ENCODE assay signal across 10 cellular contexts in genomic region chr3:126031981-126032471, GRCh38.
"Had no signal": no experiment of that assay in that cellular context is flagged by ENCODE, and none has a peak within 500 bp of the region (broad histone marks: within the 10 kb centered on the region; RNA-seq: fewer than 3 reads in every experiment).

No MANE protein-coding gene starts in this region.

- H3K4me3 Mint-ChIP-seq: activated naive CD8-positive, alpha-beta T cell treated with anti-CD3 and anti-CD28 coated beads for 36 hours; memory B cell; neural progenitor cell; T-helper 1 cell treated with Interleukin-12 subunit alpha and Interleukin-12 subunit beta and Interleukin-4 antibody, amounts not matched to agents 30 μg/mL and 1 μg/mL, for 36 hours had no signal

- ATAC-seq: foreskin keratinocyte had no signal

- H3K27ac Mint-ChIP-seq: activated naive CD8-positive, alpha-beta T cell treated with anti-CD3 and anti-CD28 coated beads for 36 hours; neural progenitor cell; T-helper 1 cell treated with Interleukin-12 subunit alpha and Interleukin-12 subunit beta and Interleukin-4 antibody, amounts not matched to agents 30 μg/mL and 1 μg/mL, for 36 hours had no signal

- H3K27me3 Mint-ChIP-seq: activated naive CD8-positive, alpha-beta T cell treated with anti-CD3 and anti-CD28 coated beads for 36 hours; memory B cell had no signal

- DNase-seq: activated CD4-positive, alpha-beta T cell treated with anti-CD3 and anti-CD28 coated beads for 48 hours; activated gamma-delta T cell; activated naive CD8-positive, alpha-beta T cell treated with anti-CD3 and anti-CD28 coated beads for 36 hours; brain microvascular endothelial cell; foreskin keratinocyte; SK-N-SH; small intestine had no signal

- FAIRE-seq: small intestine had no signal
